Comparison of ENCODE assay signal across 9 cellular contexts in genomic region chr6:26270121-26270861, GRCh38.
DNase-seq lines count a peak whose midpoint lies in the region; ATAC-seq and TF ChIP-seq lines count a peak whose summit lies in the region.
"Had no signal": no experiment of that assay in that cellular context is flagged by ENCODE, and none has a peak within 500 bp of the region (broad histone marks: within the 10 kb centered on the region; RNA-seq: fewer than 3 reads in every experiment).

No MANE protein-coding gene starts in this region.

- peak overlapping the region; percentile 86 to 95 for H3K4me3 ChIP-seq in neuronal stem cell (ENCODE audit: low read length in 2 of 2)

- no peaks in the 10 kb centered on the region for H3K27me3 ChIP-seq in neuronal stem cell (ENCODE audit: control insufficient read depth in 3 of 3, insufficient read depth in 3 of 3, low read depth in 1 of 3, low read length in 3 of 3)

- no peak overlapping the region for H3K4ac ChIP-seq in neuronal stem cell (ENCODE audit: low read length)

- no peak overlapping the region for H3K18ac ChIP-seq in neuronal stem cell (ENCODE audit: low read length)

- H2BK5ac ChIP-seq in neuronal stem cell (ENCODE audit: low read length), result no peak overlapping the region

- H2BK120ac ChIP-seq in neuronal stem cell (ENCODE audit: low read depth, low read length), result no peak overlapping the region

- no peaks in the 10 kb centered on the region for H3K36me3 ChIP-seq in neuronal stem cell (replicated peaks in 1 of 2; ENCODE audit: control insufficient read depth in 2 of 2, insufficient read depth in 2 of 2, low read length in 2 of 2)

- no peak overlapping the region for H2BK15ac ChIP-seq in neuronal stem cell (ENCODE audit: low read length)

- H3K27ac ChIP-seq in neuronal stem cell (replicated peaks; ENCODE audit: low read length), result peak overlapping the region; percentile 74
- H3K27ac ChIP-seq: 22Rv1 had no signal

- no peaks in the 10 kb centered on the region for H3K79me1 ChIP-seq in neuronal stem cell (ENCODE audit: low read depth, low read length)

- ATAC-seq in GM21528 (IDR thresholded peaks at IDR 0.05; ENCODE audit: low FRiP score, unreplicated experiment), result no peak

- no peak overlapping the region for H4K91ac ChIP-seq in neuronal stem cell (ENCODE audit: low read depth, low read length, poor library complexity)

- peaks cover 26% of the 10 kb centered on the region for H3K4me1 Mint-ChIP-seq in brain
- peaks cover 30% of the 10 kb centered on the region for H3K4me1 Mint-ChIP-seq in activated T-cell treated with anti-CD3 and anti-CD28 coated beads, Interleukin-2, amount 50 U/mL, for 24 hours (ENCODE audit: low read depth)

- no peak overlapping the region for H3K9ac ChIP-seq in neuronal stem cell (ENCODE audit: low read depth, low read length, poor library complexity)

- H3K27me3 Mint-ChIP-seq in brain, result peaks cover 6% of the 10 kb centered on the region
- H3K27me3 Mint-ChIP-seq in activated T-cell treated with anti-CD3 and anti-CD28 coated beads, Interleukin-2, amount 50 U/mL, for 24 hours, result no peaks in the 10 kb centered on the region

- H3K4me3 Mint-ChIP-seq in brain, result no peak overlapping the region
- no peak overlapping the region for H3K4me3 Mint-ChIP-seq in activated T-cell treated with anti-CD3 and anti-CD28 coated beads, Interleukin-2, amount 50 U/mL, for 24 hours

- H3K14ac ChIP-seq in neuronal stem cell (ENCODE audit: low read length), result no peak overlapping the region

- H3K23ac ChIP-seq in neuronal stem cell (ENCODE audit: low read depth, low read length, poor library complexity), result no peak overlapping the region

- DNase-seq in DMS53 (lab: John Stamatoyannopoulos, UW), result peak; percentile 28
- DNase-seq in DMS53 treated with DMSO at 0.1 percent for 48 hours (lab: John Stamatoyannopoulos, UW; ENCODE audit: unreplicated experiment), result no peak
- DNase-seq in MV-4-11 (lab: John Stamatoyannopoulos, UW), result peak; percentile 54
- DNase-seq in neuronal stem cell (ENCODE audit: low spot score), result no peak
- DNase-seq in activated T-cell treated with anti-CD3 and anti-CD28 coated beads, Interleukin-2, amount 50 U/mL, for 24 hours, result no peak
- no peak for DNase-seq in NCI-H1436 (lab: John Stamatoyannopoulos, UW)

- H3K9me3 ChIP-seq in neuronal stem cell (replicated peaks in 1 of 2; ENCODE audit: control insufficient read depth in 2 of 2, insufficient read depth in 1 of 2, low read depth in 1 of 2, low read length in 2 of 2), result no peaks in the 10 kb centered on the region

- WGBS in neuronal stem cell (ENCODE audit: extremely low coverage in 2 of 2, insufficient read length in 2 of 2, insufficient replicate concordance in 1 of 2), 2 donors, result no CpG with 5 or more reads among the region's 13 CpGs

- peak overlapping the region in 4 of 5 experiments; percentile 1 to 92 (median 57) for H3K27ac Mint-ChIP-seq in brain
- H3K27ac Mint-ChIP-seq in activated T-cell treated with anti-CD3 and anti-CD28 coated beads, Interleukin-2, amount 50 U/mL, for 24 hours, result no peak overlapping the region

- peak overlapping the region; percentile 59 for H3K4me2 ChIP-seq in neuronal stem cell (ENCODE audit: insufficient read depth, low read length, poor library complexity, severe bottlenecking)

- H2AFZ ChIP-seq in neuronal stem cell (ENCODE audit: low read length), result no peak overlapping the region

- H2BK12ac ChIP-seq in neuronal stem cell (ENCODE audit: low read length), result no peak overlapping the region

- no peak overlapping the region for H4K8ac ChIP-seq in neuronal stem cell (ENCODE audit: low read depth, low read length)

- no peak overlapping the region for H2AK5ac ChIP-seq in neuronal stem cell (ENCODE audit: low read depth, low read length)

- no peak for TF ChIP-seq CTCF in brain (conservative IDR thresholded peaks at IDR 0.05)

- H3K9me3 Mint-ChIP-seq in brain, result peaks cover 0 to 2% (median 0%) of the 10 kb centered on the region in 5 experiments
- no peaks in the 10 kb centered on the region for H3K9me3 Mint-ChIP-seq in activated T-cell treated with anti-CD3 and anti-CD28 coated beads, Interleukin-2, amount 50 U/mL, for 24 hours

- no peaks in the 10 kb centered on the region for H3K36me3 Mint-ChIP-seq in brain
- peaks cover 15% of the 10 kb centered on the region for H3K36me3 Mint-ChIP-seq in activated T-cell treated with anti-CD3 and anti-CD28 coated beads, Interleukin-2, amount 50 U/mL, for 24 hours (ENCODE audit: low read depth)

- H3K4me1 ChIP-seq in neuronal stem cell (ENCODE audit: control insufficient read depth in 2 of 2, insufficient read depth in 1 of 2, low read depth in 1 of 2, low read length in 2 of 2), result peaks cover 0 to 6% of the 10 kb centered on the region in 2 donors

Comparison
In these comparisons a context has a peak if more than half of its experiments do, and no peak if none do; other contexts are left out.
1. DNase-seq: peak in DMS53 (single experiment) and MV-4-11 (single experiment); none in DMS53 treated with DMSO at 0.1 percent for 48 hours (single experiment), neuronal stem cell (single experiment), activated T-cell treated with anti-CD3 and anti-CD28 coated beads, Interleukin-2, amount 50 U/mL, for 24 hours (single experiment) and NCI-H1436 (single experiment).